ENCODE assay signal across 1 cellular context in the genomic region with DNA sequence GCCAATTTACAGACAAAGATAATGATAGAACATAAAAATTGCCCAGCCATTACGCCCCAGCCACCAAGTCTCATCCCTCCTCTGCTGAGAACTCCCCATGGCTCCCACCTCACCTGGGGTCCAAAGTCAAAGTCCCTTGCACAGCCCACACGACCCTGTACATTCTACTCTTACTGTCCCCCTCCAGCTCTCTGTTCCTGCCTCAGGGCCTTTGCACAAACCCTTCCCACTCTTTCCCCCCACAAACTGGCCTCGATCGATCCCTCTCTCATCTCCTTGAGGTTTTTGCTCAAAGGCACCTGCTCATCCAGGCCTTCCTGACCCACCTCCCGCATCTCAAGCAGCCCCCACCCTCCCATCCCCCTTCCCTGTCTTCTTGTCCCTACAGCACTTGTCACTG.
TF ChIP-seq lines count a peak whose summit lies in the region.

No MANE protein-coding gene starts in this region.

TF ChIP-seq in GM12878, 131 proteins besides CTCF, POLR2A, EP300 and RAD21:
- TF ChIP-seq GATAD2B (conservative IDR thresholded peaks at IDR 0.05; ENCODE audit: low read depth), result no peak
- TF ChIP-seq, protein P1, sequence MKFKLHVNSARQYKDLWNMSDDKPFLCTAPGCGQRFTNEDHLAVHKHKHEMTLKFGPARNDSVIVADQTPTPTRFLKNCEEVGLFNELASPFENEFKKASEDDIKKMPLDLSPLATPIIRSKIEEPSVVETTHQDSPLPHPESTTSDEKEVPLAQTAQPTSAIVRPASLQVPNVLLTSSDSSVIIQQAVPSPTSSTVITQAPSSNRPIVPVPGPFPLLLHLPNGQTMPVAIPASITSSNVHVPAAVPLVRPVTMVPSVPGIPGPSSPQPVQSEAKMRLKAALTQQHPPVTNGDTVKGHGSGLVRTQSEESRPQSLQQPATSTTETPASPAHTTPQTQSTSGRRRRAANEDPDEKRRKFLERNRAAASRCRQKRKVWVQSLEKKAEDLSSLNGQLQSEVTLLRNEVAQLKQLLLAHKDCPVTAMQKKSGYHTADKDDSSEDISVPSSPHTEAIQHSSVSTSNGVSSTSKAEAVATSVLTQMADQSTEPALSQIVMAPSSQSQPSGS (IDR thresholded peaks at IDR 0.05; ENCODE audit: low read length), result no peak
- no peak for TF ChIP-seq EZH2 (IDR thresholded peaks at IDR 0.05; ENCODE audit: borderline replicate concordance, control insufficient read depth, low read depth, low read length)
- TF ChIP-seq HDAC2 (IDR thresholded peaks at IDR 0.05), result no peak
- TF ChIP-seq HSF1 (IDR thresholded peaks at IDR 0.05; ENCODE audit: low read depth, low read length), result no peak
- TF ChIP-seq CBX5 (IDR thresholded peaks at IDR 0.05; ENCODE audit: low read depth), result no peak
- no peak for TF ChIP-seq ZBTB4 (CRISPR knock-in tag; IDR thresholded peaks at IDR 0.05)
- no peak for TF ChIP-seq BCL11A (IDR thresholded peaks at IDR 0.05; ENCODE audit: low read depth, low read length)
